In genomic region chr20:18138266-18138582, GRCh38 we compare ENCODE assay signal across 7 cellular contexts. TPM values are rescaled to one million over a fixed set of nuclear protein-coding genes. Genes with fewer than 3 reads are reported as not detected.
DNase-seq lines count a peak whose midpoint lies in the region; ATAC-seq and TF ChIP-seq lines count a peak whose summit lies in the region.

No MANE protein-coding gene starts in this region.

- H3K4me3 ChIP-seq in IMR-90 (ENCODE audit: insufficient read depth, low read depth, low read length) (peak overlapping the region; percentile 99), cardiac fibroblast (replicated peaks in 1 of 2; ENCODE audit: low read depth in 2 of 2, low read length in 2 of 2) (peak overlapping the region; percentile 86 to 92), mucosa of stomach (ENCODE audit: low read length) (peak overlapping the region; percentile 95)

- H4K8ac ChIP-seq in IMR-90 (ENCODE audit: low read depth in 2 of 2, low read length in 2 of 2), result peak overlapping the region; percentile 95; a peak in 3 of 4 replicates

- peak overlapping the region; percentile 94 for H2AK9ac ChIP-seq in IMR-90 (replicated peaks; ENCODE audit: low read depth, low read length, poor library complexity)

- in situ Hi-C loops in IMR-90 (cut with MboI; ENCODE audit: low sequenced_read_pairs), result loop anchor here (25.0 kb wide), 1 partner anchor 501 kb away; no protein-coding TSS in a partner anchor

- intact Hi-C loops in IMR-90 (cut with micrococcal nuclease) (loop anchor here (5.0 kb wide), 1 partner anchor 139 kb away; no protein-coding TSS in a partner anchor), posterior vena cava (cut with DNase I) (no loop called here)

- H4K91ac ChIP-seq in IMR-90 (ENCODE audit: insufficient read depth, low read depth, low read length), result no peak overlapping the region

- peak overlapping the region; percentile 93 for H2BK5ac ChIP-seq in IMR-90 (ENCODE audit: low read depth, low read length, poor library complexity, severe bottlenecking)

- H3K36me3 ChIP-seq in IMR-90 (ENCODE audit: control insufficient read depth, insufficient read depth, low read length) (peaks cover 4% of the 10 kb centered on the region), mucosa of stomach (ENCODE audit: control insufficient read depth, insufficient read depth, low read length) (no peaks in the 10 kb centered on the region)

- POLR2A ChIA-PET in IMR-90 (lab: Charles Lee; ENCODE audit: unreplicated experiment), result interaction anchor here (1.3 kb wide), 1 partner anchor 12 kb away, joined by 4 read pairs; no protein-coding TSS in a partner anchor

- peak overlapping the region; percentile 99 for H3K4me2 ChIP-seq in IMR-90 (ENCODE audit: low read depth, low read length)

- H3K9ac ChIP-seq in IMR-90 (ENCODE audit: low read depth, low read length) (peak overlapping the region; percentile 89), mucosa of stomach (ENCODE audit: low read length) (peak overlapping the region; percentile 95)

- H2AK5ac ChIP-seq in IMR-90 (ENCODE audit: low read depth, low read length), result no peak overlapping the region

- H2AFZ ChIP-seq in IMR-90 (replicated peaks; ENCODE audit: low read length, poor library complexity), result peak overlapping the region; percentile 99

- H3K14ac ChIP-seq in IMR-90 (replicated peaks; ENCODE audit: low read depth, low read length), result peak overlapping the region; percentile 78

- H3K9me3 ChIP-seq in IMR-90 (ENCODE audit: control insufficient read depth, insufficient read depth, low read length), result no peaks in the 10 kb centered on the region
- H3K9me3 ChIP-seq in mucosa of stomach (ENCODE audit: control insufficient read depth, low read length), result no peaks in the 10 kb centered on the region

- no peak overlapping the region for H2BK120ac ChIP-seq in IMR-90 (ENCODE audit: low read depth, low read length)

- peak; percentile 1 for ATAC-seq in GM19467 (IDR thresholded peaks at IDR 0.05; ENCODE audit: unreplicated experiment)
- ATAC-seq in IMR-90 (ENCODE audit: low read depth), result peak; percentile 56
- ATAC-seq in esophagus mucosa, result no peak

- H3K4ac ChIP-seq in IMR-90 (ENCODE audit: low read depth, low read length), result peak overlapping the region; percentile 52

- DNase-seq in IMR-90 (no peak), cardiac fibroblast (ENCODE audit: low read depth in 2 of 2) (no peak), DMS53 (lab: John Stamatoyannopoulos, UW) (no peak), posterior vena cava (ENCODE audit: low spot score) (no peak)

- no peak for TF ChIP-seq RAD21 in IMR-90 (IDR thresholded peaks at IDR 0.05; ENCODE audit: low read length)

- peaks cover 4% of the 10 kb centered on the region; the same call in 1 of the 2 replicates for H3K27me3 ChIP-seq in IMR-90 (ENCODE audit: control insufficient read depth, insufficient read depth, low read length)
- no peaks in the 10 kb centered on the region for H3K27me3 ChIP-seq in mucosa of stomach (ENCODE audit: control insufficient read depth, insufficient read depth, low read length)

- peaks cover 3% of the 10 kb centered on the region; the same call in 1 of the 2 replicates for H4K20me1 ChIP-seq in IMR-90 (ENCODE audit: insufficient read depth, low read length)

- CTCF ChIA-PET in IMR-90 (lab: Yijun Ruan, JAX), result interaction anchor here (0.7 kb wide), 1 partner anchor 23 kb away, joined by 4 read pairs; no protein-coding TSS in a partner anchor

- H4K5ac ChIP-seq in IMR-90 (ENCODE audit: low read depth, low read length), result peak overlapping the region; percentile 85

- peaks cover 8% of the 10 kb centered on the region for H3K9me1 ChIP-seq in IMR-90 (ENCODE audit: insufficient read depth, low read length)

- peak overlapping the region; percentile 47 for H3K56ac ChIP-seq in IMR-90 (ENCODE audit: extremely low read depth, insufficient read depth, low read length)

- no peak overlapping the region for H3K18ac ChIP-seq in IMR-90 (ENCODE audit: low read depth, low read length)

- no peak overlapping the region for H2BK15ac ChIP-seq in IMR-90 (ENCODE audit: low read depth, low read length)

- H2BK20ac ChIP-seq in IMR-90 (ENCODE audit: low read depth, low read length), result no peak overlapping the region

- peaks cover 20 to 29% of the 10 kb centered on the region in 2 experiments for H3K79me1 ChIP-seq in IMR-90 (ENCODE audit: low read depth in 1 of 2, low read length in 2 of 2)

- no peak for TF ChIP-seq CTCF in IMR-90 (conservative IDR thresholded peaks at IDR 0.05; ENCODE audit: low read depth, low read length)
- no peak for TF ChIP-seq CTCF in cardiac fibroblast (IDR thresholded peaks at IDR 0.05; ENCODE audit: low read depth, low read length)

- peak overlapping the region; percentile 86 for H3K23ac ChIP-seq in IMR-90 (ENCODE audit: low read depth, low read length)

- TF ChIP-seq POLR2A in IMR-90 (IDR thresholded peaks at IDR 0.05; ENCODE audit: low read depth, low read length), result no peak

- peak overlapping the region; percentile 94 for H3K27ac ChIP-seq in IMR-90 (ENCODE audit: insufficient read depth, low read length)

- BruUV-seq in IMR-90 (replicated peaks; lab: Mats Ljungman, UMichigan), result no TSS peak

- H3K4me1 ChIP-seq in IMR-90 (ENCODE audit: control insufficient read depth, insufficient read depth, low read length) (peaks cover 2% of the 10 kb centered on the region; the same call in 1 of the 2 replicates), mucosa of stomach (ENCODE audit: control insufficient read depth, insufficient read depth, low read length) (peaks cover 34% of the 10 kb centered on the region)

- 0% methylated on average over 4 of the region's 15 CpGs; no CpG with 5 or more reads in 1 of the 2 experiments for WGBS in IMR-90 (ENCODE audit: extremely low coverage in 2 of 2, insufficient read length in 1 of 2), 2 experiments

- dilution Hi-C loops in IMR-90 (cut with HindIII; ENCODE audit: low sequenced_read_pairs, unreplicated experiment), result no loop called here

TF ChIP-seq in IMR-90, 13 proteins besides CTCF, POLR2A, EP300 and RAD21:
- TF ChIP-seq CHD1 (IDR thresholded peaks at IDR 0.05; ENCODE audit: low read depth, low read length), result no peak
- no peak for TF ChIP-seq ELK1 (IDR thresholded peaks at IDR 0.05; ENCODE audit: borderline replicate concordance, low read depth, low read length)
- no peak for TF ChIP-seq NFE2L2 (IDR thresholded peaks at IDR 0.05; ENCODE audit: low read depth, low read length)
- TF ChIP-seq MAZ (IDR thresholded peaks at IDR 0.05; ENCODE audit: borderline replicate concordance, low read depth, low read length), result no peak
- no peak for TF ChIP-seq MXI1 (IDR thresholded peaks at IDR 0.05; ENCODE audit: borderline replicate concordance, low read depth, low read length)
- no peak for TF ChIP-seq RFX5 (IDR thresholded peaks at IDR 0.05; ENCODE audit: low read depth, low read length)
- no peak for TF ChIP-seq BHLHE40 (IDR thresholded peaks at IDR 0.05; ENCODE audit: low read depth, low read length)
- no peak for TF ChIP-seq MAFK (IDR thresholded peaks at IDR 0.05; ENCODE audit: low read depth, low read length)
- TF ChIP-seq FOS (IDR thresholded peaks at IDR 0.05; ENCODE audit: low read depth, low read length), result no peak
- no peak for TF ChIP-seq RCOR1 (IDR thresholded peaks at IDR 0.05; ENCODE audit: insufficient replicate concordance, low read length)
- TF ChIP-seq CEBPB (IDR thresholded peaks at IDR 0.05; ENCODE audit: low read depth, low read length), result no peak
- no peak for TF ChIP-seq USF2 (IDR thresholded peaks at IDR 0.05; ENCODE audit: low read depth, low read length)
- TF ChIP-seq SMC3 (IDR thresholded peaks at IDR 0.05; ENCODE audit: low read depth, low read length), result no peak
TF ChIP-seq in IMR-90: peak in this region for 0.

RNA-seq across cellular contexts. Expression of gene KAT14, which starts 0.6 kb away (rescaled TPM):
- total RNA-seq in IMR-90 (2012; rRNA removed) (12.4 and 15.3 TPM in 2 replicates), esophagus mucosa (6.8 TPM), posterior vena cava (1 to 10 TPM; 7.9 to 8.7 TPM)
- polyA plus RNA-seq in IMR-90 (2012; rRNA removed), result 5.9 and 6.7 TPM in 2 replicates
- polyA plus RNA-seq in IMR-90 (2012; cell fraction: cytosol; rRNA removed), result 2.2 and 4.3 TPM in 2 replicates
- polyA plus RNA-seq in IMR-90 (2012; cell fraction: nucleus; rRNA removed; ENCODE audit: low replicate concordance), result 1.3 and 5.5 TPM in 2 replicates

RNA-seq across cellular contexts. Expression of gene PET117, which starts 0.6 kb away (rescaled TPM):
- total RNA-seq in IMR-90 (2012; rRNA removed) (3.9 and 12.8 TPM in 2 replicates), esophagus mucosa (5.0 TPM), posterior vena cava (1 to 10 TPM; 9.6 to 9.9 TPM)
- polyA plus RNA-seq in IMR-90 (2012; rRNA removed), result 7.8 and 8.3 TPM in 2 replicates
- polyA plus RNA-seq in IMR-90 (2012; cell fraction: cytosol; rRNA removed), result 2.1 and 5.4 TPM in 2 replicates
- polyA plus RNA-seq in IMR-90 (2012; cell fraction: nucleus; rRNA removed; ENCODE audit: low replicate concordance), result 0.63 and 3.7 TPM in 2 replicates
